ENCODE assay signal across 13 cellular contexts in the genomic region with DNA sequence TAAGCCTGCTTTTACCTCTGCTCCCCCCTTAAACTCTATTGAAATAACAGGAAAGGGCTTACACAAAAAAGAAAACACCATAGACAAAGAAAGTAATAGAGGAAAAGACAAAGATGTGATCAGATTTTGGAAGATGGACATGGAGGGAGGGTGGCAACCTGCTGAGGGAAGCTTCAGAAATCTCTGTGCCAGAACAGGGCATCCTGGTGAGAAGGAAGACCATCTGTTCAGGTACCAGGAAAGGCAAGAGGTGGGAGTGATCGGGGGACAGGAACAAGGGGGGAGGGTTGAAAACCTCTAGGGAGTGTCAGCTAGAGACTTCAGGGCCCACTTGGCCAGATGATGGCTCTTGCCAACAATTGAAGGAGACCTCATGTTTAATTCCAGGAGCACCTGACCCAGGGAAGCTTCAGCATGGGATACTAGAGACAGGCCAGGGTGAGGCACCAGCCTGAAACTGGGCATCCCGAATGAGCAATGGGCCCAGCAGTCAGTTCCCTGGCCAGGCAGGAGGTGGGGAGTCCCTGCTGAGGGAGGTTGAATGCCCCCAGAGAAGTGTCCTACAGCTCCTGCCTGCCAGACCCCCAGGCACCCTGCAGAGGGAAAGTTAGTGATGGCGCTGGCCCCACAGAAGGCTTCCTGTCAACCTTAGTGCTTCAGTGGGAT. TPM values are rescaled to one million over a fixed set of nuclear protein-coding genes. Genes with fewer than 3 reads are reported as not detected.
DNase-seq lines count a peak whose midpoint lies in the region; ATAC-seq and TF ChIP-seq lines count a peak whose summit lies in the region.
"Had no signal": no experiment of that assay in that cellular context is flagged by ENCODE, and none has a peak within 500 bp of the region (broad histone marks: within the 10 kb centered on the region; RNA-seq: fewer than 3 reads in every experiment).

No MANE protein-coding gene starts in this region.

- peaks cover 67% of the 10 kb centered on the region for H3K36me3 Mint-ChIP-seq in activated naive CD8-positive, alpha-beta T cell treated with anti-CD3 and anti-CD28 coated beads, Interleukin-2, amount 50 U/mL, for 24 hours (ENCODE audit: low read depth)

- POLR2A ChIA-PET in AG04450 (lab: Yijun Ruan, JAX): interaction anchor here (0.7 to 3.2 kb wide), 2 partner anchors 8 to 186 kb away, joined by 5 to 14 read pairs; a partner anchor contains a TSS

- ATAC-seq in activated naive CD8-positive, alpha-beta T cell treated with anti-CD3 and anti-CD28 coated beads, Interleukin-2, amount 50 U/mL, for 24 hours: no peak

- H3K9ac ChIP-seq in mucosa of stomach (ENCODE audit: low read length): peak overlapping the region; percentile 14

- peaks cover 5% of the 10 kb centered on the region for H3K9me3 ChIP-seq in AG04450 (ENCODE audit: control insufficient read depth, insufficient read depth, low read length)
- no peaks in the 10 kb centered on the region for H3K9me3 ChIP-seq in mucosa of stomach (ENCODE audit: control insufficient read depth, low read length)
- H3K9me3 ChIP-seq in BE2C: no peaks in the 10 kb centered on the region
- H3K9me3 ChIP-seq: suprapubic skin had no signal

- no peak overlapping the region for H3K4me3 Mint-ChIP-seq in activated naive CD8-positive, alpha-beta T cell treated with anti-CD3 and anti-CD28 coated beads, Interleukin-2, amount 50 U/mL, for 24 hours

- in situ Hi-C loops in G401 (cut with HindIII; ENCODE audit: low sequenced_read_pairs): no loop called here

- CTCF ChIA-PET in AG04450 (lab: Charles Lee): no interaction called here

- peaks cover 25% of the 10 kb centered on the region for H3K4me1 Mint-ChIP-seq in activated naive CD8-positive, alpha-beta T cell treated with anti-CD3 and anti-CD28 coated beads, Interleukin-2, amount 50 U/mL, for 24 hours

- H3K36me3 ChIP-seq in mucosa of stomach (ENCODE audit: control insufficient read depth, insufficient read depth, low read length) (peaks cover 44% of the 10 kb centered on the region), BE2C (peaks cover 89% of the 10 kb centered on the region)

- H3K4me3 ChIP-seq in AG04450 (ENCODE audit: low read depth, low read length): no peak overlapping the region
- no peak overlapping the region for H3K4me3 ChIP-seq in mucosa of stomach (ENCODE audit: low read length)
- H3K4me3 ChIP-seq in BE2C (ENCODE audit: low read depth, low read length): no peak overlapping the region
- H3K4me3 ChIP-seq: suprapubic skin had no signal

- no peak for DNase-seq in AG04450 (ENCODE audit: low read depth, low spot score)
- peak; percentile 79 for DNase-seq in G401 (ENCODE audit: low spot score)
- DNase-seq in activated naive CD8-positive, alpha-beta T cell treated with anti-CD3 and anti-CD28 coated beads, Interleukin-2, amount 50 U/mL, for 24 hours: no peak
- no peak for DNase-seq in stimulated activated naive CD4-positive, alpha-beta T cell (lab: John Stamatoyannopoulos, UW)
- DNase-seq in BE2C: no peak
- no peak for DNase-seq in NCI-H446 (lab: John Stamatoyannopoulos, UW)
- DNase-seq in NOMO-1 treated with dmso at 0.1 percent for 144 hours (lab: John Stamatoyannopoulos, UW; ENCODE audit: unreplicated experiment): no peak
- DNase-seq: activated CD8-positive, alpha-beta memory T cell treated with anti-CD3 and anti-CD28 coated beads, Interleukin-2, amount 50 U/mL, for 48 hours; GF-D8; NCI-H1092 had no signal

- peak overlapping the region; percentile 39 for H3K27ac ChIP-seq in AG04450 (ENCODE audit: low read depth, low read length)
- H3K27ac ChIP-seq: suprapubic skin had no signal

- no peaks in the 10 kb centered on the region for H3K27me3 Mint-ChIP-seq in activated naive CD8-positive, alpha-beta T cell treated with anti-CD3 and anti-CD28 coated beads, Interleukin-2, amount 50 U/mL, for 24 hours

- H3K9me3 Mint-ChIP-seq in activated naive CD8-positive, alpha-beta T cell treated with anti-CD3 and anti-CD28 coated beads, Interleukin-2, amount 50 U/mL, for 24 hours: no peaks in the 10 kb centered on the region

- no peak for TF ChIP-seq CTCF in AG04450 (IDR thresholded peaks at IDR 0.05; ENCODE audit: low read depth, low read length)
- no peak for TF ChIP-seq CTCF in BE2C (IDR thresholded peaks at IDR 0.05; ENCODE audit: low read depth, low read length)

- H3K4me1 ChIP-seq in mucosa of stomach (ENCODE audit: control insufficient read depth, insufficient read depth, low read length) (peaks cover 17% of the 10 kb centered on the region), BE2C (no peaks in the 10 kb centered on the region)

- H3K27me3 ChIP-seq in AG04450 (ENCODE audit: control insufficient read depth, insufficient read depth, low read length): no peaks in the 10 kb centered on the region
- H3K27me3 ChIP-seq in mucosa of stomach (ENCODE audit: control insufficient read depth, insufficient read depth, low read length): no peaks in the 10 kb centered on the region
- no peaks in the 10 kb centered on the region for H3K27me3 ChIP-seq in BE2C
- H3K27me3 ChIP-seq: suprapubic skin had no signal

- peak overlapping the region; percentile 67 for H3K27ac Mint-ChIP-seq in activated naive CD8-positive, alpha-beta T cell treated with anti-CD3 and anti-CD28 coated beads, Interleukin-2, amount 50 U/mL, for 24 hours

RNA-seq across cellular contexts. Expression of a gene that starts 8.2 kb away (rescaled TPM):
- 366 and 589 TPM in 2 replicates for polyA plus RNA-seq in AG04450 (2011; rRNA removed)
- 215 and 259 TPM in 2 replicates for polyA minus RNA-seq in AG04450 (2011; rRNA and poly(A)+ RNA removed)
- 139 and 150 TPM in 2 replicates for total RNA-seq in G401 (2014; rRNA removed; shearing (Covaris generic))
- 269 TPM for polyA plus RNA-seq in BE2C (2012; ENCODE audit: insufficient read depth, insufficient read length, low read depth)

RNA-seq across cellular contexts. Expression of a gene that starts 22.2 kb away (rescaled TPM):
- polyA plus RNA-seq in AG04450 (2011; rRNA removed): 102 and 149 TPM in 2 replicates
- 122 and 152 TPM in 2 replicates for polyA minus RNA-seq in AG04450 (2011; rRNA and poly(A)+ RNA removed)
- total RNA-seq in G401 (2014; rRNA removed; shearing (Covaris generic)): 122 and 128 TPM in 2 replicates
- polyA plus RNA-seq in BE2C (2012; ENCODE audit: insufficient read depth, insufficient read length, low read depth): 246 TPM

RNA-seq across cellular contexts. Expression of a gene that starts 29.7 kb away (rescaled TPM):
- polyA plus RNA-seq in AG04450 (2011; rRNA removed): 14.0 and 16.0 TPM in 2 replicates
- polyA minus RNA-seq in AG04450 (2011; rRNA and poly(A)+ RNA removed): 9.6 and 12.3 TPM in 2 replicates
- total RNA-seq in G401 (2014; rRNA removed; shearing (Covaris generic)): 22.0 and 38.5 TPM in 2 replicates
- polyA plus RNA-seq in BE2C (2012; ENCODE audit: insufficient read depth, insufficient read length, low read depth): 58.0 TPM

RNA-seq across cellular contexts. Expression of a gene that starts 35.1 kb away (rescaled TPM):
- polyA plus RNA-seq in AG04450 (2011; rRNA removed): 0.40 and 0.56 TPM in 2 replicates
- 0.46 TPM in 1 of 2 replicates, not detected in the other for polyA minus RNA-seq in AG04450 (2011; rRNA and poly(A)+ RNA removed)
- 7.1 and 9.4 TPM in 2 replicates for total RNA-seq in G401 (2014; rRNA removed; shearing (Covaris generic))
- not detected for polyA plus RNA-seq in BE2C (2012; ENCODE audit: insufficient read depth, insufficient read length, low read depth)
- total RNA-seq: HT-29 had no signal
